Comparison of ENCODE assay signal across 19 cellular contexts in the genomic region with DNA sequence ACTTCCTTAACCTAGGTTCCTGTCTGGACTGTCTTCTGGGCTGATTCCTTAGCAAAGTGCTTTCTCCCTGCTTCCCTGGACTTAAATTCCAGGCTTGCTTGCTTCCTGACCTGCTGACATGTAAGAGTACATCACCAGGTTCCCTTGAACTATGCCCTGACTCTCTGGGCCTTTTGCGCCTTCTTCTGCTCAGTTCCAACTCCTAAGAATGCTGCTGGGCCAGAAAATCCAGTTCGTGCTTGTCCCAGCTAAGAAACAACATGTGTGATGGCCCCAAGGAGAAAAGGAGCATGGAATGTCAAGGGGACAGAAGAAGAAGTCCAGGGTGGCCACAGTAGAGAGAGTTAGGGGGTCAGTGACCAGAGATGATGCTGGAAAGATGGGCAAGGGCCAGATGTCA. TPM values are rescaled to one million over a fixed set of nuclear protein-coding genes. Genes with fewer than 3 reads are reported as not detected.
DNase-seq lines count a peak whose midpoint lies in the region; TF ChIP-seq lines count a peak whose summit lies in the region.
"Had no signal": no experiment of that assay in that cellular context is flagged by ENCODE, and none has a peak within 500 bp of the region (broad histone marks: within the 10 kb centered on the region; RNA-seq: fewer than 3 reads in every experiment).

No MANE protein-coding gene starts in this region.

- H3K4me3 ChIP-seq in mammary epithelial cell (replicated peaks in 1 of 3; ENCODE audit: insufficient read depth in 1 of 3, low read depth in 2 of 3, low read length in 3 of 3) = no peak overlapping the region
- H3K4me3 ChIP-seq: SJCRH30 had no signal

- no peak overlapping the region for H3K27ac ChIP-seq in mammary epithelial cell (ENCODE audit: insufficient read depth, low read depth, low read length)
- H3K27ac ChIP-seq: C4-2B, SJCRH30 had no signal

- DNase-seq in HT-29 (ENCODE audit: low spot score) (peak; percentile 95), mammary epithelial cell (no peak), left kidney (ENCODE audit: low read depth, low spot score) (peak; percentile 8), immature natural killer cell (no peak), NCI-H446 (lab: John Stamatoyannopoulos, UW) (no peak)
- no peak for DNase-seq in activated effector memory CD4-positive, alpha-beta T cell treated with Interleukin-2 at 50 U/mL for 16 hours
- DNase-seq in activated CD4-positive, CD25-positive, alpha-beta regulatory T cell treated with anti-CD3 and anti-CD28 coated beads, Interleukin-2, amount 50 U/mL, for 72 hours = no peak
- DNase-seq: CD8-positive, alpha-beta T cell; DMS79 treated with DMSO at 0.1 percent for 48 hours; KBM-7; NCI-H1048; NCI-H1417; NCI-H1694; NCI-H2029 treated with DMSO at 0.1 percent for 48 hours; NCI-H510A; NCI-H69; SJCRH30 had no signal

- H3K36me3 ChIP-seq in mammary epithelial cell (ENCODE audit: insufficient read depth, low read length) = no peaks in the 10 kb centered on the region
- H3K36me3 ChIP-seq: SJCRH30 had no signal

- H3K4me1 ChIP-seq in mammary epithelial cell (ENCODE audit: insufficient read depth, low read length) = peaks cover 3% of the 10 kb centered on the region
- H3K4me1 ChIP-seq: SJCRH30 had no signal

- TF ChIP-seq CTCF in mammary epithelial cell (conservative IDR thresholded peaks at IDR 0.05 in 1 of 2, IDR thresholded peaks at IDR 0.05 in 1 of 2; ENCODE audit: extremely low read depth in 1 of 2, insufficient read depth in 1 of 2, low read depth in 1 of 2, low read length in 2 of 2) = no peak

- CTCF ChIA-PET in mammary epithelial cell (lab: Charles Lee; ENCODE audit: low non-redundant PET) = no interaction called here

- H3K4me2 ChIP-seq in mammary epithelial cell (ENCODE audit: insufficient read depth, low read depth, low read length) = no peak overlapping the region

- BruUV-seq in mammary epithelial cell (replicated peaks; lab: Mats Ljungman, UMichigan) = no TSS peak

- in situ Hi-C loops in mammary epithelial cell (cut with MboI; ENCODE audit: low sequenced_read_pairs in 2 of 2) = no loop called here

- no peak overlapping the region for H3K4me3 Mint-ChIP-seq in immature natural killer cell
- H3K4me3 Mint-ChIP-seq: B cell; CD8-positive, alpha-beta T cell had no signal

- no peaks in the 10 kb centered on the region for H3K27me3 ChIP-seq in mammary epithelial cell (ENCODE audit: insufficient read depth, low read length)
- H3K27me3 ChIP-seq: SJCRH30 had no signal

- H3K27me3 Mint-ChIP-seq in immature natural killer cell (ENCODE audit: low read depth in 3 of 3) = peaks cover 0 to 4% (median 2%) of the 10 kb centered on the region in 3 donors

- intact Hi-C loops in mammary epithelial cell (cut with micrococcal nuclease) = no loop called here

- no peak overlapping the region for H3K9ac ChIP-seq in mammary epithelial cell (ENCODE audit: insufficient read depth, low read length)

- H3K27ac Mint-ChIP-seq in immature natural killer cell = no peak overlapping the region
- H3K27ac Mint-ChIP-seq: B cell; CD8-positive, alpha-beta T cell had no signal

- dilution Hi-C loops in mammary epithelial cell (cut with HindIII; ENCODE audit: low sequenced_read_pairs) = no loop called here

- H3K4me1 Mint-ChIP-seq in immature natural killer cell = no peaks in the 10 kb centered on the region
- H3K4me1 Mint-ChIP-seq: B cell had no signal

- H3K79me2 ChIP-seq in mammary epithelial cell (ENCODE audit: insufficient read depth, low read length) = no peaks in the 10 kb centered on the region

- H3K36me3 Mint-ChIP-seq in immature natural killer cell = no peaks in the 10 kb centered on the region
- H3K36me3 Mint-ChIP-seq: CD8-positive, alpha-beta T cell had no signal

- no peaks in the 10 kb centered on the region for H3K9me3 ChIP-seq in mammary epithelial cell (replicated peaks; ENCODE audit: insufficient read depth, low read length)
- H3K9me3 ChIP-seq: SJCRH30 had no signal

- H3K9me3 Mint-ChIP-seq in immature natural killer cell = no peaks in the 10 kb centered on the region

- peak overlapping the region; percentile 40 for H2AFZ ChIP-seq in mammary epithelial cell (ENCODE audit: low read depth, low read length)

- WGBS in mammary epithelial cell (ENCODE audit: low coverage, missing lambda C conversion rate) = 27% methylated on average over 1 of the region's 2 CpGs

- no peaks in the 10 kb centered on the region for H4K20me1 ChIP-seq in mammary epithelial cell (ENCODE audit: insufficient read depth, low read length)

RNA-seq across cellular contexts. Expression of gene MBNL2, which starts 42.6 kb away (rescaled TPM):
- 34.2 and 35.7 TPM in 2 replicates for total RNA-seq in HT-29 (2014; rRNA removed; shearing (Covaris generic))
- 100 to 1,000 TPM in 1 of 2 donors, 10 to 100 TPM in 1; 37.5 to 125 TPM for total RNA-seq in mammary epithelial cell
- polyA plus RNA-seq in mammary epithelial cell = 20.0 TPM
- 33.9 TPM for polyA minus RNA-seq in mammary epithelial cell
- polyA plus RNA-seq in immature natural killer cell = 10 to 100 TPM; 11.7 to 19.4 (median 18.6) TPM

Comparison
In these comparisons a context has a peak if more than half of its experiments do, and no peak if none do; other contexts are left out.
1. DNase-seq: peak in HT-29 (single experiment) and left kidney (single experiment); none in mammary epithelial cell (single experiment), activated effector memory CD4-positive, alpha-beta T cell treated with Interleukin-2 at 50 U/mL for 16 hours (single experiment), immature natural killer cell (0 of 3), NCI-H446 (0 of 2) and activated CD4-positive, CD25-positive, alpha-beta regulatory T cell treated with anti-CD3 and anti-CD28 coated beads, Interleukin-2, amount 50 U/mL, for 72 hours (single experiment).